Comparison of ENCODE assay signal across 1 cellular context in the genomic region with DNA sequence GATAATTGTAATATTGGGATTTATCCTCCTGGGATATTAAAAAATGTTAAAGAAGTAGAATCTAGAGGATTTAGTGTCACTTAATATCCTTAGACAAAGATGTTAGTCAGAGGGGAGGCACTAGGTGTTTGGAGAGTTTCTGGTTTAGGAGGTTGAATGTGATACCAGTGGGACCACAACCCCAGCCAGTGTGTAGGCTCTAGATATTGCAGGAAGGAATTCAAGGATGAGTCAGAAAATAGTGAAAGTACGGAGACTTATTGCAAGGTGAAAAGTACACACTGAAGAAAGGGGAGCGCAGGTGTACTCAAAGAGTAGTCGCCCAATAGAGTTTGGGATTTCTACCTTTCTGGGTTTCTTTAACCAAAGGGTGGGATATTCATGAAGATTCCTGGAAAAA.
TF ChIP-seq lines count a peak whose summit lies in the region.

No MANE protein-coding gene starts in this region.

TF ChIP-seq in A549, 52 proteins besides CTCF, POLR2A, EP300 and RAD21:
- TF ChIP-seq ZC3H11A (IDR thresholded peaks at IDR 0.05) (no peak), HOXB13 (CRISPR knock-in tag; IDR thresholded peaks at IDR 0.05; ENCODE audit: low read depth) (no peak), ESRRA (IDR thresholded peaks at IDR 0.05; ENCODE audit: borderline replicate concordance, low read length) (no peak), CBX2 (IDR thresholded peaks at IDR 0.05; ENCODE audit: borderline replicate concordance, low read depth) (no peak), CEBPB (IDR thresholded peaks at IDR 0.05) (no peak), GATA3 (IDR thresholded peaks at IDR 0.05; ENCODE audit: borderline replicate concordance) (no peak), HOXA7 (CRISPR knock-in tag; IDR thresholded peaks at IDR 0.05) (no peak), MYC (IDR thresholded peaks at IDR 0.05; ENCODE audit: borderline replicate concordance, low read length) (no peak), FOXS1 (CRISPR knock-in tag; IDR thresholded peaks at IDR 0.05) (no peak), SMC3 (IDR thresholded peaks at IDR 0.05) (no peak)
- TF ChIP-seq, protein P1, sequence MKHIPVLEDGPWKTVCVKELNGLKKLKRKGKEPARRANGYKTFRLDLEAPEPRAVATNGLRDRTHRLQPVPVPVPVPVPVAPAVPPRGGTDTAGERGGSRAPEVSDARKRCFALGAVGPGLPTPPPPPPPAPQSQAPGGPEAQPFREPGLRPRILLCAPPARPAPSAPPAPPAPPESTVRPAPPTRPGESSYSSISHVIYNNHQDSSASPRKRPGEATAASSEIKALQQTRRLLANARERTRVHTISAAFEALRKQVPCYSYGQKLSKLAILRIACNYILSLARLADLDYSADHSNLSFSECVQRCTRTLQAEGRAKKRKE (CRISPR knock-in tag; IDR thresholded peaks at IDR 0.05; ENCODE audit: low read depth): no peak
- TF ChIP-seq, protein P2, sequence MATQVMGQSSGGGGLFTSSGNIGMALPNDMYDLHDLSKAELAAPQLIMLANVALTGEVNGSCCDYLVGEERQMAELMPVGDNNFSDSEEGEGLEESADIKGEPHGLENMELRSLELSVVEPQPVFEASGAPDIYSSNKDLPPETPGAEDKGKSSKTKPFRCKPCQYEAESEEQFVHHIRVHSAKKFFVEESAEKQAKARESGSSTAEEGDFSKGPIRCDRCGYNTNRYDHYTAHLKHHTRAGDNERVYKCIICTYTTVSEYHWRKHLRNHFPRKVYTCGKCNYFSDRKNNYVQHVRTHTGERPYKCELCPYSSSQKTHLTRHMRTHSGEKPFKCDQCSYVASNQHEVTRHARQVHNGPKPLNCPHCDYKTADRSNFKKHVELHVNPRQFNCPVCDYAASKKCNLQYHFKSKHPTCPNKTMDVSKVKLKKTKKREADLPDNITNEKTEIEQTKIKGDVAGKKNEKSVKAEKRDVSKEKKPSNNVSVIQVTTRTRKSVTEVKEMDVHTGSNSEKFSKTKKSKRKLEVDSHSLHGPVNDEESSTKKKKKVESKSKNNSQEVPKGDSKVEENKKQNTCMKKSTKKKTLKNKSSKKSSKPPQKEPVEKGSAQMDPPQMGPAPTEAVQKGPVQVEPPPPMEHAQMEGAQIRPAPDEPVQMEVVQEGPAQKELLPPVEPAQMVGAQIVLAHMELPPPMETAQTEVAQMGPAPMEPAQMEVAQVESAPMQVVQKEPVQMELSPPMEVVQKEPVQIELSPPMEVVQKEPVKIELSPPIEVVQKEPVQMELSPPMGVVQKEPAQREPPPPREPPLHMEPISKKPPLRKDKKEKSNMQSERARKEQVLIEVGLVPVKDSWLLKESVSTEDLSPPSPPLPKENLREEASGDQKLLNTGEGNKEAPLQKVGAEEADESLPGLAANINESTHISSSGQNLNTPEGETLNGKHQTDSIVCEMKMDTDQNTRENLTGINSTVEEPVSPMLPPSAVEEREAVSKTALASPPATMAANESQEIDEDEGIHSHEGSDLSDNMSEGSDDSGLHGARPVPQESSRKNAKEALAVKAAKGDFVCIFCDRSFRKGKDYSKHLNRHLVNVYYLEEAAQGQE (IDR thresholded peaks at IDR 0.05): no peak
- TF ChIP-seq, protein P3, sequence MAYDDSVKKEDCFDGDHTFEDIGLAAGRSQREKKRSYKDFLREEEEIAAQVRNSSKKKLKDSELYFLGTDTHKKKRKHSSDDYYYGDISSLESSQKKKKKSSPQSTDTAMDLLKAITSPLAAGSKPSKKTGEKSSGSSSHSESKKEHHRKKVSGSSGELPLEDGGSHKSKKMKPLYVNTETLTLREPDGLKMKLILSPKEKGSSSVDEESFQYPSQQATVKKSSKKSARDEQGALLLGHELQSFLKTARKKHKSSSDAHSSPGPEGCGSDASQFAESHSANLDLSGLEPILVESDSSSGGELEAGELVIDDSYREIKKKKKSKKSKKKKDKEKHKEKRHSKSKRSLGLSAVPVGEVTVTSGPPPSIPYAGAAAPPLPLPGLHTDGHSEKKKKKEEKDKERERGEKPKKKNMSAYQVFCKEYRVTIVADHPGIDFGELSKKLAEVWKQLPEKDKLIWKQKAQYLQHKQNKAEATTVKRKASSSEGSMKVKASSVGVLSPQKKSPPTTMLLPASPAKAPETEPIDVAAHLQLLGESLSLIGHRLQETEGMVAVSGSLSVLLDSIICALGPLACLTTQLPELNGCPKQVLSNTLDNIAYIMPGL (CRISPR knock-in tag; IDR thresholded peaks at IDR 0.05; ENCODE audit: borderline replicate concordance): no peak
- TF ChIP-seq, protein P4, sequence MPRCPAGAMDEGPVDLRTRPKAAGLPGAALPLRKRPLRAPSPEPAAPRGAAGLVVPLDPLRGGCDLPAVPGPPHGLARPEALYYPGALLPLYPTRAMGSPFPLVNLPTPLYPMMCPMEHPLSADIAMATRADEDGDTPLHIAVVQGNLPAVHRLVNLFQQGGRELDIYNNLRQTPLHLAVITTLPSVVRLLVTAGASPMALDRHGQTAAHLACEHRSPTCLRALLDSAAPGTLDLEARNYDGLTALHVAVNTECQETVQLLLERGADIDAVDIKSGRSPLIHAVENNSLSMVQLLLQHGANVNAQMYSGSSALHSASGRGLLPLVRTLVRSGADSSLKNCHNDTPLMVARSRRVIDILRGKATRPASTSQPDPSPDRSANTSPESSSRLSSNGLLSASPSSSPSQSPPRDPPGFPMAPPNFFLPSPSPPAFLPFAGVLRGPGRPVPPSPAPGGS (IDR thresholded peaks at IDR 0.05): no peak
